Comparison of ENCODE assay signal across 10 cellular contexts in the genomic region with DNA sequence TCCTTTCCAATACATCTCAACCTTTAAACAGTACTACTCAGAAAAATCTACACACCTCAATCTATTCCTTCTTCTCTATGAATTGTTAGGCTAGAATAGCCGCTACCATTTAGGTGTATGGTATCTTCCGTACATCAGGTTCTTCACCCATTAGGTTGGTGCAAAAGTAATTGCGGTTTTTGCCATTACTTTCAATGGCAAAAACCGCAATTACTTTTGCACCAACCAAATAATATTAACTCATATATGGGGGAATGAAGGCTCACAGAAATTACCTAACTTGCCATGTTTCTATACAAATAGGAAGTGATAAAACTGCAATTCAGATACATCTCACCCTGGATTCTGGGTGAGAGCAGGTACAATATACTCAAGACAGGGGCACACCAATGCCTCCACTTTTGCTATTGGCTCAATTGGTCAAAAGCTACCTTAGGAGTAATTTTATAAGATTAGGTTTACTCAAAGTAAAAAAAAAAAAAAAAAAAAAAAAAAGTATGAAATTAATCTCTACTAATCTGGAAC. TPM values are rescaled to one million over a fixed set of nuclear protein-coding genes. Genes with fewer than 3 reads are reported as not detected.
DNase-seq lines count a peak whose midpoint lies in the region; ATAC-seq and TF ChIP-seq lines count a peak whose summit lies in the region.
"Had no signal": no experiment of that assay in that cellular context is flagged by ENCODE, and none has a peak within 500 bp of the region (broad histone marks: within the 10 kb centered on the region; RNA-seq: fewer than 3 reads in every experiment).

No MANE protein-coding gene starts in this region.

- H3K36me3 ChIP-seq in left ventricle myocardium inferior, result no peaks in the 10 kb centered on the region
- no peaks in the 10 kb centered on the region for H3K36me3 ChIP-seq in vagina
- H3K36me3 ChIP-seq: thyroid gland had no signal

- TF ChIP-seq CTCF in left ventricle myocardium inferior (IDR thresholded peaks at IDR 0.05; ENCODE audit: borderline replicate concordance), result no peak
- no peak for TF ChIP-seq CTCF in vagina (IDR thresholded peaks at IDR 0.05)

- H3K27me3 ChIP-seq in left ventricle myocardium inferior (ENCODE audit: low read depth) (no peaks in the 10 kb centered on the region), vagina (no peaks in the 10 kb centered on the region)
- H3K27me3 ChIP-seq: thyroid gland had no signal

- H3K9me3 ChIP-seq in left ventricle myocardium inferior (replicated peaks) (no peaks in the 10 kb centered on the region), vagina (no peaks in the 10 kb centered on the region)
- H3K9me3 ChIP-seq: thyroid gland had no signal

- H3K9me3 Mint-ChIP-seq in T-cell, result no peaks in the 10 kb centered on the region
- H3K9me3 Mint-ChIP-seq in effector memory CD8-positive, alpha-beta T cell, result no peaks in the 10 kb centered on the region

- TF ChIP-seq POLR2A in vagina (IDR thresholded peaks at IDR 0.05), result no peak

- peak overlapping the region; percentile 65 for H3K27ac ChIP-seq in left ventricle myocardium inferior (replicated peaks)
- H3K27ac ChIP-seq in vagina, result peak overlapping the region; percentile 54
- H3K27ac ChIP-seq: thyroid gland had no signal

- CTCF ChIA-PET in T-cell (lab: Charles Lee), result interaction anchor here (0.6 to 3.6 kb wide), 10 partner anchors 9 to 1786 kb away, joined by 3 to 51 read pairs (median 3); no protein-coding TSS in a partner anchor

- H3K27ac Mint-ChIP-seq in T-cell, result peak overlapping the region; percentile 94 to 95
- peak overlapping the region; percentile 89 for H3K27ac Mint-ChIP-seq in effector memory CD8-positive, alpha-beta T cell

- H3K4me3 Mint-ChIP-seq in T-cell, result peak overlapping the region in 2 of 3 donors; percentile 54 to 77
- H3K4me3 Mint-ChIP-seq in effector memory CD8-positive, alpha-beta T cell, result peak overlapping the region; percentile 69 to 73

- intact Hi-C loops in left ventricle myocardium inferior (cut with micrococcal nuclease) (no loop called here), left cardiac atrium (cut with DNase I) (no loop called here), vagina (cut with DNase I) (no loop called here)

- H3K4me1 Mint-ChIP-seq in T-cell, result peaks cover 56 to 74% (median 64%) of the 10 kb centered on the region in 3 donors
- H3K4me1 Mint-ChIP-seq in effector memory CD8-positive, alpha-beta T cell (ENCODE audit: low read depth in 2 of 2), result peaks cover 30 to 42% of the 10 kb centered on the region in 2 donors

- DNase-seq in left ventricle myocardium inferior (no peak), left cardiac atrium (no peak), T-cell (no peak), vagina (ENCODE audit: extremely low spot score in 2 of 2) (no peak)
- DNase-seq in effector memory CD8-positive, alpha-beta T cell, result no peak
- DNase-seq: NCI-H1092, thyroid gland had no signal

- POLR2A ChIA-PET in T-cell (lab: Charles Lee), result interaction anchor here in 1 of 2 donors (0.7 to 0.8 kb wide), 2 partner anchors 75 to 393 kb away, joined by 4 to 8 read pairs; no protein-coding TSS in a partner anchor

- H3K36me3 Mint-ChIP-seq in T-cell, result no peaks in the 10 kb centered on the region
- H3K36me3 Mint-ChIP-seq in effector memory CD8-positive, alpha-beta T cell (ENCODE audit: insufficient read depth), result no peaks in the 10 kb centered on the region

- ATAC-seq in left cardiac atrium, result no peak
- no peak for ATAC-seq in T-cell (replicated peaks in 1 of 4)
- no peak for ATAC-seq in effector memory CD8-positive, alpha-beta T cell (replicated peaks)
- ATAC-seq in GM21390 (IDR thresholded peaks at IDR 0.05; ENCODE audit: unreplicated experiment), result no peak
- no peak for ATAC-seq in HG02870 (IDR thresholded peaks at IDR 0.05; ENCODE audit: unreplicated experiment)
- no peak for ATAC-seq in HG03039 (IDR thresholded peaks at IDR 0.05; ENCODE audit: unreplicated experiment)

- H3K4me1 ChIP-seq in left ventricle myocardium inferior (peaks cover 36% of the 10 kb centered on the region), vagina (peaks cover 50% of the 10 kb centered on the region)

- H3K4me3 ChIP-seq in left ventricle myocardium inferior (no peak overlapping the region), vagina (no peak overlapping the region)
- H3K4me3 ChIP-seq: thyroid gland had no signal

- H3K27me3 Mint-ChIP-seq in T-cell, result no peaks in the 10 kb centered on the region
- H3K27me3 Mint-ChIP-seq in effector memory CD8-positive, alpha-beta T cell, result no peaks in the 10 kb centered on the region

RNA-seq across cellular contexts. Expression of gene ARHGAP18, which starts 37.7 kb away (rescaled TPM):
- total RNA-seq in left ventricle myocardium inferior, result 5.6 TPM
- total RNA-seq in left cardiac atrium, result 10 to 100 TPM; 12.1 to 12.4 TPM
- 1 to 10 TPM; 3.6 to 4.3 (median 4.0) TPM for total RNA-seq in T-cell
- total RNA-seq in vagina, result 7.6 TPM
